Comparison of ENCODE assay signal across 8 cellular contexts in the genomic region with DNA sequence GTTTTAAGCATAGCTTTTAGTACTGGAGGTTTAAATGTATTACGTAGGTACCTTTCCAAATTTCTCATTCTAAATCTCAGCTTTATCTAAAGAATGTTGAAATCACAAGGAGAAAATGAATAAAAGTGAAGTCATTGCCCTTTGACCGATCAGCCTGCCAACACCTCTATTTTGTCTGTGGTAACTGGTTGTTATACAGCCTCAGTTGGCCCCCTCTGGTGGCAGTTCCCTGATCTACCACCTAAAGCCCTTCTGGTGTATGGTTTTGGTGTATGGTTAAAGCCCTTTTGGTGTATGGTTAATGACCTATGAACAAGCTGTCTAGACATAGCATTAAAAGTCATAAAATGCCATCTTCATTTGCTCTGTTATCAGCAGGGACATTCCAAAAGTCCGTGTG.
DNase-seq lines count a peak whose midpoint lies in the region; ATAC-seq and TF ChIP-seq lines count a peak whose summit lies in the region.

No MANE protein-coding gene starts in this region.

- H3K4me1 ChIP-seq in Caco-2 = no peaks in the 10 kb centered on the region; the same call in 1 of the 2 replicates

- H3K4me3 ChIP-seq in Caco-2 (ENCODE audit: low read depth, low read length) (no peak overlapping the region), epithelial cell of proximal tubule (ENCODE audit: low read depth, low read length) (no peak overlapping the region)

- no peaks in the 10 kb centered on the region for H3K9me3 ChIP-seq in Caco-2

- H3K27me3 Mint-ChIP-seq in Caco-2 (ENCODE audit: insufficient read depth, unreplicated experiment) = no peaks in the 10 kb centered on the region

- intact Hi-C loops in Caco-2 (cut with micrococcal nuclease; ENCODE audit: unreplicated experiment) = loop anchor here (1.0 kb wide), 3 partner anchors 53 to 251 kb away; no protein-coding TSS in a partner anchor

- no peaks in the 10 kb centered on the region for H3K27me3 ChIP-seq in Caco-2 (replicated peaks; ENCODE audit: control insufficient read depth, insufficient read depth, low read length)

- DNase-seq in Caco-2 = peak; percentile 54 to 66
- DNase-seq in NCI-H748 (lab: John Stamatoyannopoulos, UW; ENCODE audit: unreplicated experiment) = peak; percentile 60
- DNase-seq in epithelial cell of proximal tubule (ENCODE audit: low read depth) = no peak
- DNase-seq in omental fat pad (ENCODE audit: low spot score) = no peak
- no peak for DNase-seq in DMS114 treated with DMSO at 0.1 percent for 48 hours (lab: John Stamatoyannopoulos, UW; ENCODE audit: unreplicated experiment)

- no peaks in the 10 kb centered on the region for H3K36me3 Mint-ChIP-seq in Caco-2 (ENCODE audit: insufficient read depth, unreplicated experiment)

- peak; percentile 36 to 68 for TF ChIP-seq CTCF in Caco-2 (IDR thresholded peaks at IDR 0.05; ENCODE audit: insufficient read depth in 1 of 2, low read depth in 1 of 2, low read length in 1 of 2, severe bottlenecking in 1 of 2, unreplicated experiment in 1 of 2)
- TF ChIP-seq CTCF in epithelial cell of proximal tubule (conservative IDR thresholded peaks at IDR 0.05; ENCODE audit: low read depth, low read length) = peak; percentile 85
- TF ChIP-seq CTCF in omental fat pad (IDR thresholded peaks at IDR 0.05) = no peak

- no peaks in the 10 kb centered on the region for H3K36me3 ChIP-seq in Caco-2 (ENCODE audit: control insufficient read depth, insufficient read depth, low read length)

- peak; percentile 94 for ATAC-seq in GM18867 (IDR thresholded peaks at IDR 0.05; ENCODE audit: unreplicated experiment)
- ATAC-seq in HG03159 (IDR thresholded peaks at IDR 0.05; ENCODE audit: unreplicated experiment) = peak; percentile 94
- peak; percentile 70 for ATAC-seq in omental fat pad (ENCODE audit: low FRiP score)
- ATAC-seq in GM21515 (IDR thresholded peaks at IDR 0.05; ENCODE audit: unreplicated experiment) = no peak

- no peaks in the 10 kb centered on the region for H3K9me3 Mint-ChIP-seq in Caco-2 (ENCODE audit: unreplicated experiment)

- no peak overlapping the region for H3K27ac Mint-ChIP-seq in Caco-2 (ENCODE audit: unreplicated experiment)

- no peak overlapping the region for H3K4me3 Mint-ChIP-seq in Caco-2 (ENCODE audit: unreplicated experiment)

- CTCF ChIA-PET in Caco-2 (lab: Charles Lee) = interaction anchor here (0.6 to 2.6 kb wide), 2 partner anchors 9 to 59 kb away, joined by 3 to 15 read pairs; no protein-coding TSS in a partner anchor

- POLR2A ChIA-PET in Caco-2 (lab: Charles Lee) = no interaction called here

- H3K4me1 Mint-ChIP-seq in Caco-2 (ENCODE audit: low read depth, unreplicated experiment) = no peaks in the 10 kb centered on the region

- no TSS peak for BruUV-seq in Caco-2 (replicated peaks; lab: Mats Ljungman, UMichigan)

Comparison
In these comparisons a context has a peak if more than half of its experiments do, and no peak if none do; other contexts are left out.
1. DNase-seq: peak in Caco-2 (2 of 2) and NCI-H748 (single experiment); none in epithelial cell of proximal tubule (single experiment), omental fat pad (single experiment) and DMS114 treated with DMSO at 0.1 percent for 48 hours (single experiment).
2. CTCF ChIP-seq: peak in Caco-2 (2 of 2) and epithelial cell of proximal tubule (single experiment); none in omental fat pad (0 of 3).